In genomic region chr1:1857096-1857703, GRCh38 we compare ENCODE assay signal across 14 cellular contexts. TPM values are rescaled to one million over a fixed set of nuclear protein-coding genes. Genes with fewer than 3 reads are reported as not detected.
DNase-seq lines count a peak whose midpoint lies in the region; ATAC-seq, FAIRE-seq and TF ChIP-seq lines count a peak whose summit lies in the region.
"Had no signal": no experiment of that assay in that cellular context is flagged by ENCODE, and none has a peak within 500 bp of the region (broad histone marks: within the 10 kb centered on the region; RNA-seq: fewer than 3 reads in every experiment).

No MANE protein-coding gene starts in this region.

- ATAC-seq in right cardiac atrium (peak; percentile 15 to 22), HG03521 (IDR thresholded peaks at IDR 0.05; ENCODE audit: unreplicated experiment) (no peak), GM18517 (IDR thresholded peaks at IDR 0.05; ENCODE audit: unreplicated experiment) (no peak)
- ATAC-seq in stimulated activated memory B cell treated with anti-CD40 and anti-IgM and Interleukin-4, amounts not matched to agents 10 μg/mL and 1 μg/mL and 100 μg/mL, for 72 hours, result peak; percentile 58

- H3K27ac Mint-ChIP-seq in stimulated activated memory B cell treated with anti-CD40 and anti-IgM and Interleukin-4, amounts not matched to agents 10 μg/mL and 1 μg/mL and 100 μg/mL, for 72 hours, result peak overlapping the region; percentile 7

- 32% methylated on average over 4 of the region's 4 CpGs for WGBS in right cardiac atrium

- no peaks in the 10 kb centered on the region for H3K27me3 Mint-ChIP-seq in stimulated activated memory B cell treated with anti-CD40 and anti-IgM and Interleukin-4, amounts not matched to agents 10 μg/mL and 1 μg/mL and 100 μg/mL, for 72 hours
- H3K27me3 Mint-ChIP-seq: activated CD4-positive, alpha-beta memory T cell treated with anti-CD3 and anti-CD28 coated beads for 36 hours had no signal

- H3K27me3 ChIP-seq in right cardiac atrium (ENCODE audit: control insufficient read depth, insufficient read depth), result no peaks in the 10 kb centered on the region

- peaks cover 91% of the 10 kb centered on the region for H3K4me1 Mint-ChIP-seq in stimulated activated memory B cell treated with anti-CD40 and anti-IgM and Interleukin-4, amounts not matched to agents 10 μg/mL and 1 μg/mL and 100 μg/mL, for 72 hours

- H3K4me3 ChIP-seq in right cardiac atrium (ENCODE audit: low read length), result no peak overlapping the region

- peak; percentile 74 for FAIRE-seq in GM19239 (lab: Jason Lieb, UNC)

- DNase-seq in GM19239 (ENCODE audit: insufficient read length, low spot score) (no peak), right cardiac atrium (peak in 2 of 3 donors; percentile 44 to 62), DMS114 treated with DMSO at 0.1 percent for 48 hours (lab: John Stamatoyannopoulos, UW; ENCODE audit: unreplicated experiment) (no peak)
- no peak for DNase-seq in stimulated activated CD4-positive, alpha-beta T cell treated with anti-CD3 and anti-CD28 coated beads, Interleukin-15, amount 100 ng/mL, for 24 hours
- DNase-seq: activated CD4-positive, alpha-beta memory T cell treated with anti-CD3 and anti-CD28 coated beads for 36 hours; cerebellar nuclear complex; EL; hippocampal formation; NCI-H2081 had no signal

- H3K27ac ChIP-seq in VCaP (peak overlapping the region; percentile 99), right cardiac atrium (ENCODE audit: low read length) (peak overlapping the region; percentile 73)

- H3K9me3 Mint-ChIP-seq in stimulated activated memory B cell treated with anti-CD40 and anti-IgM and Interleukin-4, amounts not matched to agents 10 μg/mL and 1 μg/mL and 100 μg/mL, for 72 hours, result no peaks in the 10 kb centered on the region
- H3K9me3 Mint-ChIP-seq: activated CD4-positive, alpha-beta memory T cell treated with anti-CD3 and anti-CD28 coated beads for 36 hours had no signal

- intact Hi-C loops in right cardiac atrium (cut with DNase I), result no loop called here

- peaks cover 11% of the 10 kb centered on the region for H3K36me3 Mint-ChIP-seq in stimulated activated memory B cell treated with anti-CD40 and anti-IgM and Interleukin-4, amounts not matched to agents 10 μg/mL and 1 μg/mL and 100 μg/mL, for 72 hours

- H3K9me3 ChIP-seq in right cardiac atrium (ENCODE audit: control insufficient read depth, low read length), result no peaks in the 10 kb centered on the region

- H3K4me1 ChIP-seq in right cardiac atrium (ENCODE audit: control insufficient read depth, insufficient read depth, low read length), result peaks cover 19% of the 10 kb centered on the region

- no peak for TF ChIP-seq CTCF in VCaP (conservative IDR thresholded peaks at IDR 0.05)

- H3K4me3 Mint-ChIP-seq in stimulated activated memory B cell treated with anti-CD40 and anti-IgM and Interleukin-4, amounts not matched to agents 10 μg/mL and 1 μg/mL and 100 μg/mL, for 72 hours, result no peak overlapping the region
- H3K4me3 Mint-ChIP-seq: activated CD4-positive, alpha-beta memory T cell treated with anti-CD3 and anti-CD28 coated beads for 36 hours had no signal

RNA-seq across cellular contexts. Expression of gene GNB1, which starts 33.7 kb away (rescaled TPM):
- 100 to 1,000 TPM; 152 to 205 (median 174) TPM for total RNA-seq in right cardiac atrium
- polyA plus RNA-seq in right cardiac atrium, result 73.7 TPM

RNA-seq across cellular contexts. Expression of gene CALML6, which starts 57.9 kb away (rescaled TPM):
- total RNA-seq in right cardiac atrium, result under 1 TPM in 2 of 4 donors, not detected in 2; 0.24 to 0.36 TPM
- 0.18 TPM for polyA plus RNA-seq in right cardiac atrium
- total RNA-seq: omental fat pad had no signal

Comparison
In these comparisons a context has a peak if more than half of its experiments do, and no peak if none do; other contexts are left out.
1. DNase-seq: peak in right cardiac atrium (2 of 3); none in GM19239 (single experiment), stimulated activated CD4-positive, alpha-beta T cell treated with anti-CD3 and anti-CD28 coated beads, Interleukin-15, amount 100 ng/mL, for 24 hours (single experiment) and DMS114 treated with DMSO at 0.1 percent for 48 hours (single experiment).
2. ATAC-seq: peak in right cardiac atrium (2 of 2) and stimulated activated memory B cell treated with anti-CD40 and anti-IgM and Interleukin-4, amounts not matched to agents 10 μg/mL and 1 μg/mL and 100 μg/mL, for 72 hours (single experiment); none in HG03521 (single experiment) and GM18517 (single experiment).